ENCODE assay signal across 29 cellular contexts in the genomic region with DNA sequence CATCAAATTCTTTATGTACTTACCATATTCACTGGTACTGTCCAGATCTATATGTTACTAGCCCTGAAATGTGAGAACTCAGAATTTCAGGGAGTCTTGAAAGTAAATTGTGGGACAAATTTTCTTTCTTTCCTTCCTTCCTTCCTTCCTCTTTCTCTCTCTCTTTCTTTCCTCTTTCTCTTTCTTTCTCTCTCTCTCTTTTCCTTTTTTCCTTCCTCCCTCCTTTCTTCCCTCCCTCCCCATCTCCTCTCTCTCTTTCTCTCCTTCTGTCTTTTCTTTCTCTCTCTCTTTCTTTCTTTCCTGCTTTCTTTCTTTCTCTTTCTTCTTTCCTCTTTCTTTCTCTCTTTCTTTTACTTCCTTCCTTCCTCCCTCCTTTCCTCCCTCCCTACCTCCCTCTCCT.
"Had no signal": no experiment of that assay in that cellular context is flagged by ENCODE, and none has a peak within 500 bp of the region (broad histone marks: within the 10 kb centered on the region; RNA-seq: fewer than 3 reads in every experiment).

No MANE protein-coding gene starts in this region.

- H3K36me3 Mint-ChIP-seq: naive B cell; naive thymus-derived CD8-positive, alpha-beta T cell; natural killer cell treated with Interleukin-12 subunit alpha and Interleukin-12 subunit beta and Interleukin-15 and Interleukin-18, amount 100 ng/mL, for 72 hours; stimulated activated effector memory CD8-positive, alpha-beta T cell treated with anti-CD3 and anti-CD28 coated beads, Interleukin-12 subunit alpha, Interleukin-12 subunit beta, amount 100 ng/mL, for 72 hours; stimulated activated naive B cell treated with anti-CD40 and anti-IgM and Interleukin-4, amounts not matched to agents 10 μg/mL and 1 μg/mL and 100 μg/mL, for 72 hours; type B pancreatic cell had no signal

- H3K27me3 ChIP-seq: ovary, right lobe of liver, sigmoid colon, stomach, tibial artery, transverse colon, upper lobe of right lung, vagina had no signal

- H3K4me3 Mint-ChIP-seq: naive B cell; naive thymus-derived CD8-positive, alpha-beta T cell; natural killer cell treated with Interleukin-12 subunit alpha and Interleukin-12 subunit beta and Interleukin-15 and Interleukin-18, amount 100 ng/mL, for 72 hours; nephron progenitor cell; neural crest cell; stimulated activated effector memory CD8-positive, alpha-beta T cell treated with anti-CD3 and anti-CD28 coated beads, Interleukin-12 subunit alpha, Interleukin-12 subunit beta, amount 100 ng/mL, for 72 hours; stimulated activated naive B cell treated with anti-CD40 and anti-IgM and Interleukin-4, amounts not matched to agents 10 μg/mL and 1 μg/mL and 100 μg/mL, for 72 hours; stimulated activated naive CD8-positive, alpha-beta T cell treated with anti-CD3 and anti-CD28 coated beads, Interleukin-15, Interleukin-2, amounts not matched to agents 100 ng/mL and 50 ng/mL, for 24 hours; type B pancreatic cell had no signal

- H3K9me3 Mint-ChIP-seq: naive B cell; naive thymus-derived CD8-positive, alpha-beta T cell; natural killer cell treated with Interleukin-12 subunit alpha and Interleukin-12 subunit beta and Interleukin-15 and Interleukin-18, amount 100 ng/mL, for 72 hours; nephron progenitor cell; neural crest cell; stimulated activated effector memory CD8-positive, alpha-beta T cell treated with anti-CD3 and anti-CD28 coated beads, Interleukin-12 subunit alpha, Interleukin-12 subunit beta, amount 100 ng/mL, for 72 hours; stimulated activated naive B cell treated with anti-CD40 and anti-IgM and Interleukin-4, amounts not matched to agents 10 μg/mL and 1 μg/mL and 100 μg/mL, for 72 hours; stimulated activated naive CD8-positive, alpha-beta T cell treated with anti-CD3 and anti-CD28 coated beads, Interleukin-15, Interleukin-2, amounts not matched to agents 100 ng/mL and 50 ng/mL, for 24 hours; type B pancreatic cell had no signal

- H3K4me1 ChIP-seq: parathyroid adenoma, right lobe of liver, upper lobe of right lung had no signal

- H3K27ac ChIP-seq: ovary, parathyroid adenoma, psoas muscle, right lobe of liver, sigmoid colon, stomach, tibial artery, transverse colon, upper lobe of right lung, vagina had no signal

- H3K4me1 Mint-ChIP-seq: naive B cell; naive thymus-derived CD8-positive, alpha-beta T cell; stimulated activated effector memory CD8-positive, alpha-beta T cell treated with anti-CD3 and anti-CD28 coated beads, Interleukin-12 subunit alpha, Interleukin-12 subunit beta, amount 100 ng/mL, for 72 hours; stimulated activated naive B cell treated with anti-CD40 and anti-IgM and Interleukin-4, amounts not matched to agents 10 μg/mL and 1 μg/mL and 100 μg/mL, for 72 hours had no signal

- H3K79me2 ChIP-seq: parathyroid adenoma had no signal

- ATAC-seq: naive thymus-derived CD8-positive, alpha-beta T cell; natural killer cell treated with Interleukin-12 subunit alpha and Interleukin-12 subunit beta and Interleukin-15 and Interleukin-18, amount 100 ng/mL, for 72 hours; psoas muscle; right cardiac atrium; right lobe of liver; stimulated activated effector memory CD8-positive, alpha-beta T cell treated with anti-CD3 and anti-CD28 coated beads, Interleukin-12 subunit alpha, Interleukin-12 subunit beta, amount 100 ng/mL, for 72 hours; stimulated activated naive B cell treated with anti-CD40 and anti-IgM and Interleukin-4, amounts not matched to agents 10 μg/mL and 1 μg/mL and 100 μg/mL, for 72 hours; upper lobe of right lung had no signal

- H3K27me3 Mint-ChIP-seq: progenitor cell of endocrine pancreas, type B pancreatic cell had no signal

- H3K9ac ChIP-seq: parathyroid adenoma had no signal

- H3K36me3 ChIP-seq: ovary, right lobe of liver, sigmoid colon, stomach, tibial artery, transverse colon, upper lobe of right lung, vagina had no signal

- H3K9me3 ChIP-seq: ovary, psoas muscle, right lobe of liver, sigmoid colon, stomach, tibial artery, transverse colon, upper lobe of right lung, vagina had no signal

- H2AFZ ChIP-seq: parathyroid adenoma had no signal

- H3K4me3 ChIP-seq: ovary, psoas muscle, right lobe of liver, sigmoid colon, stomach, tibial artery, transverse colon, upper lobe of right lung, vagina had no signal

- DNase-seq: naive B cell; naive thymus-derived CD8-positive, alpha-beta T cell; nephron progenitor cell; occipital lobe; ovary; posterior cingulate gyrus; psoas muscle; right cardiac atrium; right lobe of liver; sigmoid colon; small intestine; stimulated activated CD4-positive, alpha-beta T cell treated with anti-CD3 and anti-CD28 coated beads, Interleukin-15, amount 100 ng/mL, for 24 hours; stimulated activated CD4-positive, alpha-beta T cell treated with anti-CD3 and anti-CD28 coated beads, Interleukin-2, amount 100 ng/mL, for 24 hours; stimulated activated CD4-positive, alpha-beta T cell treated with anti-CD3 and anti-CD28 coated beads, Interleukin-2, amount 100 ng/mL, for 48 hours; stimulated activated CD4-positive, alpha-beta T cell treated with anti-CD3 and anti-CD28 coated beads, Interleukin-4, amount 100 ng/mL, for 24 hours; stimulated activated naive B cell treated with anti-CD40 and anti-IgM and Interleukin-4, amounts not matched to agents 10 μg/mL and 1 μg/mL and 100 μg/mL, for 72 hours; stimulated activated naive CD4-positive, alpha-beta T cell treated with Interleukin-2 at 50 U/mL for 16 hours; stomach; tibial artery; transverse colon; upper lobe of right lung had no signal

- H3K27ac Mint-ChIP-seq: naive B cell; naive thymus-derived CD8-positive, alpha-beta T cell; natural killer cell treated with Interleukin-12 subunit alpha and Interleukin-12 subunit beta and Interleukin-15 and Interleukin-18, amount 100 ng/mL, for 72 hours; nephron progenitor cell; progenitor cell of endocrine pancreas; stimulated activated effector memory CD8-positive, alpha-beta T cell treated with anti-CD3 and anti-CD28 coated beads, Interleukin-12 subunit alpha, Interleukin-12 subunit beta, amount 100 ng/mL, for 72 hours; stimulated activated naive B cell treated with anti-CD40 and anti-IgM and Interleukin-4, amounts not matched to agents 10 μg/mL and 1 μg/mL and 100 μg/mL, for 72 hours; stimulated activated naive CD8-positive, alpha-beta T cell treated with anti-CD3 and anti-CD28 coated beads, Interleukin-15, Interleukin-2, amounts not matched to agents 100 ng/mL and 50 ng/mL, for 24 hours; type B pancreatic cell had no signal
